9 cellular contexts compared by ENCODE assay signal in the genomic region with DNA sequence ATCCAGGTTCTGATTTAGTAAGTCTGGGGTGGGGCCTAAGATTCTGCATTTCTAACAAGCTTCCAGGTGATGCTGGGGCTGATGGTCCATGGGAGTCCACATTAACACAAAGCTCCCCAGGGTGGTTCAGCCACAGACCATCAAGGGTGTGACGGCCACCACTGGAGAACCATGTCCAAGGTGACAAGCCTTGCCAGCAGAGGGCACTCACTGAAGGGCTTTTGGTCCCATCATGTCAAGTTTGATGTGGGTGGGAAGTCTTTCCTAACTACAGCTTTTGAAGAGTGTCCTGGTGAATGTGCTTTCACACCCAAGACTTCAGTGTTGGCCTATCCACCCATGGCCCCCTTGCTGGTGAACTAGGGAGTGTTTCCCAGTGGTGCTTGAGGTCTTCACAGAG.
DNase-seq lines count a peak whose midpoint lies in the region; ATAC-seq and TF ChIP-seq lines count a peak whose summit lies in the region.
"Had no signal": no experiment of that assay in that cellular context is flagged by ENCODE, and none has a peak within 500 bp of the region (broad histone marks: within the 10 kb centered on the region; RNA-seq: fewer than 3 reads in every experiment).

No MANE protein-coding gene starts in this region.

- no peaks in the 10 kb centered on the region for H3K4me1 ChIP-seq in CD8-positive, alpha-beta memory T cell (ENCODE audit: insufficient read depth, low read length)
- H3K4me1 ChIP-seq: uterus had no signal

- peaks cover 1 to 6% of the 10 kb centered on the region in 2 donors for H3K27me3 Mint-ChIP-seq in CD8-positive, alpha-beta memory T cell
- no peaks in the 10 kb centered on the region for H3K27me3 Mint-ChIP-seq in endothelial cell (ENCODE audit: unreplicated experiment)
- H3K27me3 Mint-ChIP-seq in stimulated activated memory B cell treated with anti-CD40 and anti-IgM and Interleukin-4, amounts not matched to agents 10 μg/mL and 1 μg/mL and 100 μg/mL, for 72 hours, result peaks cover 44% of the 10 kb centered on the region

- no peak overlapping the region for H3K4me3 ChIP-seq in CD8-positive, alpha-beta memory T cell (ENCODE audit: low read length)
- H3K4me3 ChIP-seq: uterus had no signal

- ATAC-seq in GM19324 (IDR thresholded peaks at IDR 0.05; ENCODE audit: low FRiP score, unreplicated experiment), result no peak
- no peak for ATAC-seq in stimulated activated memory B cell treated with anti-CD40 and anti-IgM and Interleukin-4, amounts not matched to agents 10 μg/mL and 1 μg/mL and 100 μg/mL, for 72 hours

- no peaks in the 10 kb centered on the region for H3K9me3 Mint-ChIP-seq in CD8-positive, alpha-beta memory T cell
- H3K9me3 Mint-ChIP-seq in endothelial cell (ENCODE audit: unreplicated experiment), result no peaks in the 10 kb centered on the region
- H3K9me3 Mint-ChIP-seq in stimulated activated memory B cell treated with anti-CD40 and anti-IgM and Interleukin-4, amounts not matched to agents 10 μg/mL and 1 μg/mL and 100 μg/mL, for 72 hours, result no peaks in the 10 kb centered on the region

- H3K36me3 ChIP-seq in CD8-positive, alpha-beta memory T cell (ENCODE audit: insufficient read depth, low read length), result no peaks in the 10 kb centered on the region
- H3K36me3 ChIP-seq: uterus had no signal

- POLR2A ChIA-PET in CD8-positive, alpha-beta memory T cell (lab: Charles Lee), result no interaction called here

- peak overlapping the region in 1 of 8 donors; percentile 70 for H3K27ac Mint-ChIP-seq in CD8-positive, alpha-beta memory T cell
- no peak overlapping the region for H3K27ac Mint-ChIP-seq in endothelial cell (ENCODE audit: unreplicated experiment)
- no peak overlapping the region for H3K27ac Mint-ChIP-seq in stimulated activated memory B cell treated with anti-CD40 and anti-IgM and Interleukin-4, amounts not matched to agents 10 μg/mL and 1 μg/mL and 100 μg/mL, for 72 hours

- H3K4me1 Mint-ChIP-seq in CD8-positive, alpha-beta memory T cell, result no peaks in the 10 kb centered on the region
- peaks cover 2% of the 10 kb centered on the region for H3K4me1 Mint-ChIP-seq in endothelial cell (ENCODE audit: unreplicated experiment)
- H3K4me1 Mint-ChIP-seq in stimulated activated memory B cell treated with anti-CD40 and anti-IgM and Interleukin-4, amounts not matched to agents 10 μg/mL and 1 μg/mL and 100 μg/mL, for 72 hours, result no peaks in the 10 kb centered on the region

- H3K27ac ChIP-seq in CD8-positive, alpha-beta memory T cell (ENCODE audit: low read depth, low read length), result no peak overlapping the region
- H3K27ac ChIP-seq: uterus had no signal

- peak; percentile 38 for TF ChIP-seq CTCF in endothelial cell (IDR thresholded peaks at IDR 0.05; ENCODE audit: unreplicated experiment)

- H3K9me3 ChIP-seq in CD8-positive, alpha-beta memory T cell (ENCODE audit: low read length), result no peaks in the 10 kb centered on the region
- H3K9me3 ChIP-seq: uterus had no signal

- DNase-seq in CD8-positive, alpha-beta memory T cell, result peak in 3 of 5 donors; percentile 6 to 62 (median 25)
- DNase-seq in HT1080 (ENCODE audit: low read depth), result peak; percentile 52
- DNase-seq in activated CD4-positive, CD25-positive, alpha-beta regulatory T cell treated with anti-CD3 and anti-CD28 coated beads, Interleukin-2, amount 50 U/mL, for 72 hours, result peak; percentile 36
- peak; percentile 24 for DNase-seq in endothelial cell (ENCODE audit: low spot score)
- peak; percentile 3 to 20 for DNase-seq in stimulated activated CD4-positive, alpha-beta T cell treated with anti-CD3 and anti-CD28 coated beads, Interleukin-12 subunit alpha, Interleukin-12 subunit beta, amount 100 ng/mL, for 24 hours (ENCODE audit: low read depth in 2 of 2)
- DNase-seq in NCI-H2227 (lab: John Stamatoyannopoulos, UW; ENCODE audit: unreplicated experiment), result no peak

- peaks cover 0 to 4% (median 0%) of the 10 kb centered on the region in 3 donors for H3K36me3 Mint-ChIP-seq in CD8-positive, alpha-beta memory T cell
- no peaks in the 10 kb centered on the region for H3K36me3 Mint-ChIP-seq in endothelial cell (ENCODE audit: low read depth, unreplicated experiment)
- no peaks in the 10 kb centered on the region for H3K36me3 Mint-ChIP-seq in stimulated activated memory B cell treated with anti-CD40 and anti-IgM and Interleukin-4, amounts not matched to agents 10 μg/mL and 1 μg/mL and 100 μg/mL, for 72 hours

- CTCF ChIA-PET in CD8-positive, alpha-beta memory T cell (lab: Charles Lee), result interaction anchor here (0.7 to 2.4 kb wide), 11 partner anchors 10 to 119 kb away, joined by 3 to 18 read pairs (median 3); no protein-coding TSS in a partner anchor

- no peaks in the 10 kb centered on the region for H3K27me3 ChIP-seq in CD8-positive, alpha-beta memory T cell (ENCODE audit: insufficient read depth, low read length, poor library complexity, severe bottlenecking)
- H3K27me3 ChIP-seq: uterus had no signal

- no peak overlapping the region for H3K4me3 Mint-ChIP-seq in CD8-positive, alpha-beta memory T cell
- H3K4me3 Mint-ChIP-seq in endothelial cell (ENCODE audit: unreplicated experiment), result no peak overlapping the region
- no peak overlapping the region for H3K4me3 Mint-ChIP-seq in stimulated activated memory B cell treated with anti-CD40 and anti-IgM and Interleukin-4, amounts not matched to agents 10 μg/mL and 1 μg/mL and 100 μg/mL, for 72 hours
